In genomic region chr15:65333441-65333820, GRCh38 we compare ENCODE assay signal across 21 cellular contexts. TPM values are rescaled to one million over a fixed set of nuclear protein-coding genes. Genes with fewer than 3 reads are reported as not detected.
"Had no signal": no experiment of that assay in that cellular context is flagged by ENCODE, and none has a peak within 500 bp of the region (broad histone marks: within the 10 kb centered on the region; RNA-seq: fewer than 3 reads in every experiment).

No MANE protein-coding gene starts in this region.

- H3K9me3 ChIP-seq: ascending aorta, psoas muscle, right lobe of liver, tibial nerve had no signal

- ATAC-seq: activated CD8-positive, alpha-beta T cell treated with anti-CD3 and anti-CD28 coated beads for 36 hours; left cardiac atrium; naive thymus-derived CD4-positive, alpha-beta T cell; psoas muscle; right lobe of liver; stimulated activated naive B cell treated with anti-CD40 and anti-IgM and Interleukin-4, amounts not matched to agents 10 μg/mL and 1 μg/mL and 100 μg/mL, for 72 hours had no signal

- H3K4me1 Mint-ChIP-seq: naive thymus-derived CD4-positive, alpha-beta T cell had no signal

- H3K4me3 ChIP-seq: ascending aorta, lung, psoas muscle, right lobe of liver, tibial nerve had no signal

- H3K4me1 ChIP-seq: ascending aorta, psoas muscle, right lobe of liver, tibial nerve had no signal

- H3K27me3 ChIP-seq: ascending aorta, right lobe of liver, tibial nerve had no signal

- H3K36me3 ChIP-seq: ascending aorta, right lobe of liver, tibial nerve had no signal

- H3K27me3 Mint-ChIP-seq: activated CD8-positive, alpha-beta T cell treated with anti-CD3 and anti-CD28 coated beads for 36 hours had no signal

- H3K27ac Mint-ChIP-seq: activated CD8-positive, alpha-beta T cell treated with anti-CD3 and anti-CD28 coated beads for 36 hours; activated T-helper 1 cell treated with anti-CD3 and anti-CD28 coated beads, Interleukin-12 subunit alpha, Interleukin-12 subunit beta, Interleukin-2, Interleukin-4 antibody, amounts not matched to agents 30 ng/mL and 10 ng/mL and 1 ng/mL, durations not matched to agents 14 hours and 24 hours and 36 hours; naive thymus-derived CD4-positive, alpha-beta T cell; stimulated activated naive B cell treated with anti-CD40 and anti-IgM and Interleukin-4, amounts not matched to agents 10 μg/mL and 1 μg/mL and 100 μg/mL, for 72 hours; T-helper 2 cell treated with Interferon-gamma antibody and Interleukin-4, amounts not matched to agents 5 μg/mL and 100 μg/mL, for 36 hours had no signal

- DNase-seq: activated CD8-positive, alpha-beta memory T cell treated with anti-CD3 and anti-CD28 coated beads, Interleukin-2, amount 50 U/mL, for 48 hours; activated CD8-positive, alpha-beta T cell treated with anti-CD3 and anti-CD28 coated beads for 36 hours; activated naive CD4-positive, alpha-beta T cell; hippocampal formation; left cardiac atrium; naive thymus-derived CD4-positive, alpha-beta T cell; occipital lobe; stimulated activated CD4-positive, alpha-beta T cell treated with anti-CD3 and anti-CD28 coated beads, Interleukin-2, amount 100 ng/mL, for 24 hours; stimulated activated naive B cell treated with anti-CD40 and anti-IgM and Interleukin-4, amounts not matched to agents 10 μg/mL and 1 μg/mL and 100 μg/mL, for 72 hours had no signal

- H3K27ac ChIP-seq: ascending aorta, psoas muscle, right lobe of liver, tibial nerve had no signal

- H3K4me3 Mint-ChIP-seq: activated CD8-positive, alpha-beta T cell treated with anti-CD3 and anti-CD28 coated beads for 36 hours; activated T-helper 1 cell treated with anti-CD3 and anti-CD28 coated beads, Interleukin-12 subunit alpha, Interleukin-12 subunit beta, Interleukin-2, Interleukin-4 antibody, amounts not matched to agents 30 ng/mL and 10 ng/mL and 1 ng/mL, durations not matched to agents 14 hours and 24 hours and 36 hours; naive thymus-derived CD4-positive, alpha-beta T cell; stimulated activated naive B cell treated with anti-CD40 and anti-IgM and Interleukin-4, amounts not matched to agents 10 μg/mL and 1 μg/mL and 100 μg/mL, for 72 hours; T-helper 2 cell treated with Interferon-gamma antibody and Interleukin-4, amounts not matched to agents 5 μg/mL and 100 μg/mL, for 36 hours had no signal

- H3K9me3 Mint-ChIP-seq: activated CD8-positive, alpha-beta T cell treated with anti-CD3 and anti-CD28 coated beads for 36 hours; activated T-helper 1 cell treated with anti-CD3 and anti-CD28 coated beads, Interleukin-12 subunit alpha, Interleukin-12 subunit beta, Interleukin-2, Interleukin-4 antibody, amounts not matched to agents 30 ng/mL and 10 ng/mL and 1 ng/mL, durations not matched to agents 14 hours and 24 hours and 36 hours; stimulated activated naive B cell treated with anti-CD40 and anti-IgM and Interleukin-4, amounts not matched to agents 10 μg/mL and 1 μg/mL and 100 μg/mL, for 72 hours; T-helper 2 cell treated with Interferon-gamma antibody and Interleukin-4, amounts not matched to agents 5 μg/mL and 100 μg/mL, for 36 hours had no signal

- H3K36me3 Mint-ChIP-seq: naive thymus-derived CD4-positive, alpha-beta T cell; stimulated activated naive B cell treated with anti-CD40 and anti-IgM and Interleukin-4, amounts not matched to agents 10 μg/mL and 1 μg/mL and 100 μg/mL, for 72 hours had no signal

RNA-seq across cellular contexts. Expression of gene RNU5B-1, which starts 29.0 kb away (rescaled TPM):
- total RNA-seq: activated CD8-positive, alpha-beta T cell treated with anti-CD3 and anti-CD28 coated beads for 36 hours; activated T-helper 1 cell treated with anti-CD3 and anti-CD28 coated beads, Interleukin-12 subunit alpha, Interleukin-12 subunit beta, Interleukin-2, Interleukin-4 antibody, amounts not matched to agents 30 ng/mL and 10 ng/mL and 1 ng/mL, durations not matched to agents 14 hours and 24 hours and 36 hours; ascending aorta; endothelial cell of umbilical vein; frontal cortex; mononuclear cell; occipital lobe; subcutaneous adipose tissue; tibial nerve had no signal
- polyA plus RNA-seq: endothelial cell of umbilical vein; lung; naive thymus-derived CD4-positive, alpha-beta T cell; psoas muscle had no signal

RNA-seq across cellular contexts. Expression of gene RNU5A-1, which starts 37.6 kb away (rescaled TPM):
- total RNA-seq: activated CD8-positive, alpha-beta T cell treated with anti-CD3 and anti-CD28 coated beads for 36 hours; activated T-helper 1 cell treated with anti-CD3 and anti-CD28 coated beads, Interleukin-12 subunit alpha, Interleukin-12 subunit beta, Interleukin-2, Interleukin-4 antibody, amounts not matched to agents 30 ng/mL and 10 ng/mL and 1 ng/mL, durations not matched to agents 14 hours and 24 hours and 36 hours; ascending aorta; cardiac septum; endothelial cell of umbilical vein; frontal cortex; left cardiac atrium; lung; mononuclear cell; naive thymus-derived CD4-positive, alpha-beta T cell; occipital lobe; psoas muscle; right lobe of liver; subcutaneous adipose tissue; tibial nerve had no signal
- polyA plus RNA-seq: endothelial cell of umbilical vein; lung; naive thymus-derived CD4-positive, alpha-beta T cell; psoas muscle had no signal

RNA-seq across cellular contexts. Expression of gene IGDCC3, which starts 44.4 kb away (rescaled TPM):
- total RNA-seq: activated CD8-positive, alpha-beta T cell treated with anti-CD3 and anti-CD28 coated beads for 36 hours; activated T-helper 1 cell treated with anti-CD3 and anti-CD28 coated beads, Interleukin-12 subunit alpha, Interleukin-12 subunit beta, Interleukin-2, Interleukin-4 antibody, amounts not matched to agents 30 ng/mL and 10 ng/mL and 1 ng/mL, durations not matched to agents 14 hours and 24 hours and 36 hours; ascending aorta; cardiac septum; endothelial cell of umbilical vein; mononuclear cell; naive thymus-derived CD4-positive, alpha-beta T cell; psoas muscle; right lobe of liver; subcutaneous adipose tissue; tibial nerve had no signal
- polyA plus RNA-seq: lung; naive thymus-derived CD4-positive, alpha-beta T cell; psoas muscle had no signal
